In the genomic region with DNA sequence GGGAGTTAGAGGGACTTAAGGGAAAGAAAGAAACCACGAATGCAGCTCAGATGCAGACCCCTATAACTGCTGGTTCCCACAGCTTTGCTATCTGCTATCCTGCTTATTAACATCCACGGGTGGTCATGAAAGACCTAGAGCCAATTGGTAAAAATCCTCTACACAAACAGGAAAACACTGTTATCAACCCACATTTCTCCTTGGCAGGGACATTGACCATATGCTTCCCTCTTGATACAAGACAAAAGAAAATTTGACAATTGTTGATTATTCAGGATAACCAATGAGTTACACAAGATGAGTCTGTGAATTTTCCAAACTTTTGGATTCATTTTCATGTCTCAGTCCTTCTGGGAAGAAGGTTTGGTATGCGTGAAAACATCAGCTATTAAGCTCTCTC, we compare ENCODE assay signal across 18 cellular contexts.
DNase-seq lines count a peak whose midpoint lies in the region; ATAC-seq, FAIRE-seq and TF ChIP-seq lines count a peak whose summit lies in the region.
"Had no signal": no experiment of that assay in that cellular context is flagged by ENCODE, and none has a peak within 500 bp of the region (broad histone marks: within the 10 kb centered on the region; RNA-seq: fewer than 3 reads in every experiment).

No MANE protein-coding gene starts in this region.

- no peak overlapping the region for H3K27ac ChIP-seq in liver (ENCODE audit: low read depth in 1 of 2, low read length in 2 of 2)
- no peak overlapping the region for H3K27ac ChIP-seq in HepG2 (ENCODE audit: extremely low read length, insufficient read depth, low read length)
- H3K27ac ChIP-seq: C4-2B had no signal

- 71% methylated on average over 3 of the region's 3 CpGs for WGBS in liver
- 15% methylated on average over 3 of the region's 3 CpGs for WGBS in HepG2 (ENCODE audit: low lambda C conversion rate)

- H3K4me1 ChIP-seq in liver (ENCODE audit: control insufficient read depth in 4 of 4, insufficient read depth in 4 of 4, low read length in 3 of 4) (no peaks in the 10 kb centered on the region), HepG2 (ENCODE audit: insufficient read depth, low read length) (no peaks in the 10 kb centered on the region)
- H3K4me1 ChIP-seq: BE2C had no signal

- no peaks in the 10 kb centered on the region for H3K27me3 ChIP-seq in liver (ENCODE audit: control insufficient read depth in 4 of 4, insufficient read depth in 4 of 4, low read length in 3 of 4)
- no peaks in the 10 kb centered on the region; a peak in 1 of 5 replicates for H3K27me3 ChIP-seq in HepG2 (ENCODE audit: control insufficient read depth in 1 of 2, insufficient read depth in 2 of 2, low read length in 2 of 2)
- H3K27me3 ChIP-seq: BE2C had no signal

- no peak overlapping the region for H3K4me2 ChIP-seq in HepG2 (ENCODE audit: low read depth, low read length)

- no peak for FAIRE-seq in HepG2 (lab: Jason Lieb, UNC)
- FAIRE-seq: A204.1, G401.6, GM12891, GM19239, H54 had no signal

- TF ChIP-seq CTCF in liver (IDR thresholded peaks at IDR 0.05; ENCODE audit: low read depth, low read length, missing input control) (no peak), HepG2 (CRISPR knock-in tag; IDR thresholded peaks at IDR 0.05) (no peak), fibroblast of the aortic adventitia (IDR thresholded peaks at IDR 0.05; ENCODE audit: insufficient read depth, low read length) (no peak)

- no peaks in the 10 kb centered on the region for H4K20me1 ChIP-seq in HepG2 (ENCODE audit: insufficient read depth, low read length)

- DNase-seq in HepG2 (ENCODE audit: low spot score) (no peak), cerebellar cortex (ENCODE audit: low spot score) (peak; percentile 90), fibroblast of the aortic adventitia (ENCODE audit: low read depth) (peak; percentile 54)
- no peak for DNase-seq in stimulated activated CD4-positive, alpha-beta T cell treated with anti-CD3 and anti-CD28 coated beads, Interleukin-15, amount 100 ng/mL, for 24 hours
- DNase-seq: BE2C; CD4-positive, alpha-beta memory T cell; DMS79; IMR-90 had no signal

- POLR2A ChIA-PET in HepG2 (lab: Yijun Ruan, JAX): no interaction called here

- ATAC-seq in HepG2: no peak
- ATAC-seq in GM19035 (IDR thresholded peaks at IDR 0.05; ENCODE audit: unreplicated experiment): no peak
- ATAC-seq in GM19023 (IDR thresholded peaks at IDR 0.05; ENCODE audit: unreplicated experiment): no peak
- ATAC-seq: HCT116 had no signal

- no peak overlapping the region for H3K4me3 ChIP-seq in liver (ENCODE audit: low read depth in 1 of 3, low read length in 3 of 3)
- H3K4me3 ChIP-seq in HepG2 (replicated peaks in 1 of 3; ENCODE audit: insufficient read depth in 1 of 3, low read depth in 2 of 3, low read length in 3 of 3): no peak overlapping the region
- H3K4me3 ChIP-seq in fibroblast of the aortic adventitia (ENCODE audit: low read depth, low read length): no peak overlapping the region

- no peak overlapping the region for H2AFZ ChIP-seq in HepG2 (ENCODE audit: low read length)

- TF ChIP-seq EP300 in HepG2 (IDR thresholded peaks at IDR 0.05; ENCODE audit: low read depth in 2 of 2, low read length in 2 of 2) (no peak), HepG2 (CRISPR knock-in tag; IDR thresholded peaks at IDR 0.05; ENCODE audit: borderline replicate concordance) (no peak)

- intact Hi-C loops in HepG2 (cut with micrococcal nuclease; ENCODE audit: unreplicated experiment): no loop called here

- H3K9me3 ChIP-seq in liver (ENCODE audit: control insufficient read depth in 4 of 4, low read length in 3 of 4): no peaks in the 10 kb centered on the region
- peaks cover 11% of the 10 kb centered on the region; the same call in 1 of the 2 replicates for H3K9me3 ChIP-seq in HepG2 (ENCODE audit: low read length)
- H3K9me3 ChIP-seq: BE2C had no signal

- H3K79me2 ChIP-seq in HepG2 (ENCODE audit: insufficient read depth, low read length): no peaks in the 10 kb centered on the region

- H3K36me3 ChIP-seq in liver (ENCODE audit: control insufficient read depth in 4 of 4, insufficient read depth in 3 of 4, low read depth in 1 of 4, low read length in 3 of 4): no peaks in the 10 kb centered on the region
- H3K36me3 ChIP-seq in HepG2 (replicated peaks in 1 of 2; ENCODE audit: control insufficient read depth in 1 of 2, insufficient read depth in 2 of 2, low read length in 2 of 2): no peaks in the 10 kb centered on the region
- H3K36me3 ChIP-seq: BE2C had no signal

- TF ChIP-seq POLR2A in HepG2 (IDR thresholded peaks at IDR 0.05; ENCODE audit: insufficient read depth in 1 of 2, low read depth in 2 of 2, low read length in 2 of 2): no peak

- H3K9ac ChIP-seq in liver (ENCODE audit: low read depth in 1 of 2, low read length in 2 of 2): no peak overlapping the region
- H3K9ac ChIP-seq in HepG2 (ENCODE audit: insufficient read depth, low read depth, low read length): no peak overlapping the region

- BruUV-seq in HepG2 (replicated peaks; lab: Mats Ljungman, UMichigan): no TSS peak

- TF ChIP-seq RAD21 in liver (IDR thresholded peaks at IDR 0.05) (no peak), HepG2 (CRISPR knock-in tag; IDR thresholded peaks at IDR 0.05) (no peak)

- CTCF ChIA-PET in HepG2 (lab: Yijun Ruan, JAX; ENCODE audit: low intra/inter-chr PET ratio, low total read pairs): no interaction called here

- in situ Hi-C loops in HepG2 (cut with HindIII; ENCODE audit: extremely low pct_ligation_motif_present, low pct_unique_long_range_greater_than_20kb): no loop called here

TF ChIP-seq in liver, 16 proteins besides CTCF, POLR2A, EP300 and RAD21:
- TF ChIP-seq HNF4A (conservative IDR thresholded peaks at IDR 0.05) (no peak), NR2F2 (IDR thresholded peaks at IDR 0.05) (peak; percentile 23)

TF ChIP-seq in HepG2, 621 proteins besides CTCF, POLR2A, EP300 and RAD21:
- TF ChIP-seq, protein P1, sequence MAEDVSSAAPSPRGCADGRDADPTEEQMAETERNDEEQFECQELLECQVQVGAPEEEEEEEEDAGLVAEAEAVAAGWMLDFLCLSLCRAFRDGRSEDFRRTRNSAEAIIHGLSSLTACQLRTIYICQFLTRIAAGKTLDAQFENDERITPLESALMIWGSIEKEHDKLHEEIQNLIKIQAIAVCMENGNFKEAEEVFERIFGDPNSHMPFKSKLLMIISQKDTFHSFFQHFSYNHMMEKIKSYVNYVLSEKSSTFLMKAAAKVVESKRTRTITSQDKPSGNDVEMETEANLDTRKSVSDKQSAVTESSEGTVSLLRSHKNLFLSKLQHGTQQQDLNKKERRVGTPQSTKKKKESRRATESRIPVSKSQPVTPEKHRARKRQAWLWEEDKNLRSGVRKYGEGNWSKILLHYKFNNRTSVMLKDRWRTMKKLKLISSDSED (CRISPR knock-in tag; IDR thresholded peaks at IDR 0.05): no peak
- TF ChIP-seq PAX8 (CRISPR knock-in tag; IDR thresholded peaks at IDR 0.05; ENCODE audit: borderline replicate concordance) (no peak), ZNF788 (CRISPR knock-in tag; IDR thresholded peaks at IDR 0.05; ENCODE audit: borderline replicate concordance) (no peak), ZBTB26 (CRISPR knock-in tag; IDR thresholded peaks at IDR 0.05; ENCODE audit: borderline replicate concordance) (no peak), ARNT (IDR thresholded peaks at IDR 0.05) (no peak)
TF ChIP-seq in HepG2: peak in this region for 0.

Comparison
In these comparisons a context has a peak if more than half of its experiments do, and no peak if none do; other contexts are left out.
1. DNase-seq: peak in cerebellar cortex (single experiment) and fibroblast of the aortic adventitia (single experiment); none in HepG2 (single experiment) and stimulated activated CD4-positive, alpha-beta T cell treated with anti-CD3 and anti-CD28 coated beads, Interleukin-15, amount 100 ng/mL, for 24 hours (single experiment).